Comparison of ENCODE assay signal across 19 cellular contexts in genomic region chr5:150401076-150401375, GRCh38.
A peak's percentile ranks its signal among the peaks of the same experiment; 100 is the strongest.
DNase-seq lines count a peak whose midpoint lies in the region; ATAC-seq and TF ChIP-seq lines count a peak whose summit lies in the region.
"Had no signal": no experiment of that assay in that cellular context is flagged by ENCODE, and none has a peak within 500 bp of the region (broad histone marks: within the 10 kb centered on the region; RNA-seq: fewer than 3 reads in every experiment).

No MANE protein-coding gene starts in this region.

- no peaks in the 10 kb centered on the region for H3K9me2 ChIP-seq in Loucy (replicated peaks; ENCODE audit: low read depth, low read length)

- DNase-seq in T-helper 1 cell (no peak), NCI-H1694 treated with DMSO at 0.1 percent for 48 hours (lab: John Stamatoyannopoulos, UW) (no peak)
- DNase-seq in activated naive CD8-positive, alpha-beta T cell treated with anti-CD3 and anti-CD28 coated beads, Interleukin-2, amount 50 U/mL, for 24 hours, result no peak
- DNase-seq: effector CD8-positive, alpha-beta T cell; gastrocnemius medialis; H9; islet precursor cell; NCI-H1092; NCI-H2227 treated with DMSO at 0.1 percent for 48 hours; PC-9; sigmoid colon; T1000 had no signal

- H3K4me1 ChIP-seq in Loucy (ENCODE audit: insufficient read depth, low read length, poor library complexity, severe bottlenecking) (peaks cover 17% of the 10 kb centered on the region), neutrophil (ENCODE audit: control insufficient read depth in 1 of 2, insufficient read depth in 1 of 2, low read depth in 1 of 2, low read length in 1 of 2) (no peaks in the 10 kb centered on the region)
- H3K4me1 ChIP-seq: ascending aorta, gastrocnemius medialis, sigmoid colon had no signal

- peak overlapping the region; percentile 7 for H3K4me2 ChIP-seq in Loucy (ENCODE audit: low read depth, low read length, poor library complexity, severe bottlenecking)
- H3K4me2 ChIP-seq: PC-9 had no signal

- no peaks in the 10 kb centered on the region for H4K20me1 ChIP-seq in Loucy (ENCODE audit: insufficient read depth, low read length, poor library complexity, severe bottlenecking)

- no peak overlapping the region for H3K4me3 Mint-ChIP-seq in T-helper 1 cell treated with Interleukin-12 subunit alpha and Interleukin-12 subunit beta and Interleukin-4 antibody, amounts not matched to agents 30 μg/mL and 1 μg/mL, for 36 hours
- no peak overlapping the region for H3K4me3 Mint-ChIP-seq in activated naive CD8-positive, alpha-beta T cell treated with anti-CD3 and anti-CD28 coated beads, Interleukin-2, amount 50 U/mL, for 24 hours
- H3K4me3 Mint-ChIP-seq: H9 had no signal

- H3K9ac ChIP-seq in Loucy (ENCODE audit: low read depth, low read length, poor library complexity, severe bottlenecking), result no peak overlapping the region

- no peaks in the 10 kb centered on the region for H3K27me3 Mint-ChIP-seq in T-helper 1 cell treated with Interleukin-12 subunit alpha and Interleukin-12 subunit beta and Interleukin-4 antibody, amounts not matched to agents 30 μg/mL and 1 μg/mL, for 36 hours (ENCODE audit: low read depth)
- no peaks in the 10 kb centered on the region for H3K27me3 Mint-ChIP-seq in activated naive CD8-positive, alpha-beta T cell treated with anti-CD3 and anti-CD28 coated beads, Interleukin-2, amount 50 U/mL, for 24 hours

- H3K36me3 ChIP-seq in Loucy (ENCODE audit: insufficient read depth, low read length) (peaks cover 47% of the 10 kb centered on the region; the same call in 1 of the 2 replicates), neutrophil (peaks cover 94% of the 10 kb centered on the region)

- no peaks in the 10 kb centered on the region for H3K9me3 ChIP-seq in Loucy (ENCODE audit: insufficient read depth, low read depth, low read length)
- no peaks in the 10 kb centered on the region for H3K9me3 ChIP-seq in neutrophil
- H3K9me3 ChIP-seq: ascending aorta, gastrocnemius medialis, sigmoid colon, thoracic aorta had no signal

- H3K27me3 ChIP-seq in Loucy (ENCODE audit: insufficient read depth, low read length, poor library complexity, severe bottlenecking) (no peaks in the 10 kb centered on the region), neutrophil (no peaks in the 10 kb centered on the region)
- H3K27me3 ChIP-seq: ascending aorta, gastrocnemius medialis, sigmoid colon had no signal

- H3K4me3 ChIP-seq in Loucy (ENCODE audit: low read length, poor library complexity, severe bottlenecking) (no peak overlapping the region), neutrophil (ENCODE audit: low read depth in 1 of 2, low read length in 1 of 2) (no peak overlapping the region)
- H3K4me3 ChIP-seq: ascending aorta, gastrocnemius medialis, PC-9, sigmoid colon, thoracic aorta had no signal

- H3K4me1 Mint-ChIP-seq in T-helper 1 cell treated with Interleukin-12 subunit alpha and Interleukin-12 subunit beta and Interleukin-4 antibody, amounts not matched to agents 30 μg/mL and 1 μg/mL, for 36 hours (ENCODE audit: low read depth), result peaks cover 4% of the 10 kb centered on the region
- H3K4me1 Mint-ChIP-seq in activated naive CD8-positive, alpha-beta T cell treated with anti-CD3 and anti-CD28 coated beads, Interleukin-2, amount 50 U/mL, for 24 hours, result no peaks in the 10 kb centered on the region
- H3K4me1 Mint-ChIP-seq: H9 had no signal

- H3K79me2 ChIP-seq in Loucy (ENCODE audit: insufficient read depth, low read length), result no peaks in the 10 kb centered on the region

- H3K27ac Mint-ChIP-seq in T-helper 1 cell treated with Interleukin-12 subunit alpha and Interleukin-12 subunit beta and Interleukin-4 antibody, amounts not matched to agents 30 μg/mL and 1 μg/mL, for 36 hours, result peak overlapping the region; percentile 31
- H3K27ac Mint-ChIP-seq in activated naive CD8-positive, alpha-beta T cell treated with anti-CD3 and anti-CD28 coated beads, Interleukin-2, amount 50 U/mL, for 24 hours, result peak overlapping the region; percentile 75

- no peaks in the 10 kb centered on the region for H3K9me3 Mint-ChIP-seq in T-helper 1 cell treated with Interleukin-12 subunit alpha and Interleukin-12 subunit beta and Interleukin-4 antibody, amounts not matched to agents 30 μg/mL and 1 μg/mL, for 36 hours
- no peaks in the 10 kb centered on the region for H3K9me3 Mint-ChIP-seq in activated naive CD8-positive, alpha-beta T cell treated with anti-CD3 and anti-CD28 coated beads, Interleukin-2, amount 50 U/mL, for 24 hours
- H3K9me3 Mint-ChIP-seq: H9 had no signal

- H3K27ac ChIP-seq in neutrophil, result peak overlapping the region; percentile 13
- H3K27ac ChIP-seq: ascending aorta, gastrocnemius medialis, PC-9, sigmoid colon, thoracic aorta had no signal

- TF ChIP-seq CTCF in Loucy (conservative IDR thresholded peaks at IDR 0.05; ENCODE audit: low read length) (no peak), neutrophil (IDR thresholded peaks at IDR 0.05) (no peak)

- ATAC-seq in activated naive CD8-positive, alpha-beta T cell treated with anti-CD3 and anti-CD28 coated beads, Interleukin-2, amount 50 U/mL, for 24 hours, result no peak
- ATAC-seq in GM21786 (IDR thresholded peaks at IDR 0.05; ENCODE audit: unreplicated experiment), result no peak
- no peak for ATAC-seq in GM18517 (IDR thresholded peaks at IDR 0.05; ENCODE audit: unreplicated experiment)
- ATAC-seq: gastrocnemius medialis had no signal

- H3K36me3 Mint-ChIP-seq in T-helper 1 cell treated with Interleukin-12 subunit alpha and Interleukin-12 subunit beta and Interleukin-4 antibody, amounts not matched to agents 30 μg/mL and 1 μg/mL, for 36 hours (ENCODE audit: low read depth), result peaks cover 51% of the 10 kb centered on the region
- H3K36me3 Mint-ChIP-seq in activated naive CD8-positive, alpha-beta T cell treated with anti-CD3 and anti-CD28 coated beads, Interleukin-2, amount 50 U/mL, for 24 hours (ENCODE audit: low read depth), result peaks cover 52% of the 10 kb centered on the region

- no peaks in the 10 kb centered on the region; the same call in 1 of the 2 replicates for H3F3A ChIP-seq in Loucy (ENCODE audit: low read depth)

- no peak overlapping the region for H2AFZ ChIP-seq in Loucy (ENCODE audit: low read length)
- H2AFZ ChIP-seq: PC-9 had no signal
